16 cellular contexts compared by ENCODE assay signal in genomic region chr5:179162351-179163235, GRCh38.
"Had no signal": no experiment of that assay in that cellular context is flagged by ENCODE, and none has a peak within 500 bp of the region (broad histone marks: within the 10 kb centered on the region; RNA-seq: fewer than 3 reads in every experiment).

No MANE protein-coding gene starts in this region.

- H3K4me3 Mint-ChIP-seq: activated CD4-positive, alpha-beta T cell treated with anti-CD3 and anti-CD28 coated beads, Interleukin-2, amount 10 ng/mL, durations not matched to agents 7 days and 5 days; naive thymus-derived CD4-positive, alpha-beta T cell; T-helper 1 cell treated with Interleukin-12 subunit alpha and Interleukin-12 subunit beta and Interleukin-4 antibody, amounts not matched to agents 30 μg/mL and 1 μg/mL, for 36 hours had no signal

- H3K4me3 ChIP-seq: cardiac muscle cell, colonic mucosa, gastrocnemius medialis, lung, skin epidermis, thyroid gland, vagina had no signal

- H3K4me1 Mint-ChIP-seq: activated CD4-positive, alpha-beta T cell treated with anti-CD3 and anti-CD28 coated beads, Interleukin-2, amount 10 ng/mL, durations not matched to agents 7 days and 5 days had no signal

- H3K27ac Mint-ChIP-seq: activated CD4-positive, alpha-beta T cell treated with anti-CD3 and anti-CD28 coated beads, Interleukin-2, amount 10 ng/mL, durations not matched to agents 7 days and 5 days; naive thymus-derived CD4-positive, alpha-beta T cell; T-helper 1 cell treated with Interleukin-12 subunit alpha and Interleukin-12 subunit beta and Interleukin-4 antibody, amounts not matched to agents 30 μg/mL and 1 μg/mL, for 36 hours had no signal

- H3K27me3 ChIP-seq: cardiac muscle cell, colonic mucosa, gastrocnemius medialis, thyroid gland, vagina had no signal

- H3K27ac ChIP-seq: cardiac muscle cell, colonic mucosa, gastrocnemius medialis, skin epidermis, thyroid gland, vagina had no signal

- H3K36me3 ChIP-seq: cardiac muscle cell, colonic mucosa, gastrocnemius medialis, thyroid gland, vagina had no signal

- DNase-seq: activated CD4-positive, alpha-beta T cell treated with anti-CD3 and anti-CD28 coated beads, Interleukin-2, amount 10 ng/mL, durations not matched to agents 7 days and 5 days; activated CD4-positive, CD25-positive, alpha-beta regulatory T cell; activated gamma-delta T cell treated with Interleukin-2 at 50 U/mL for 16 hours; activated T-cell treated with anti-CD3 and anti-CD28 coated beads, Interleukin-2, amount 50 U/mL, for 1 hour; colonic mucosa; effector CD8-positive, alpha-beta T cell; naive thymus-derived CD4-positive, alpha-beta T cell; thyroid gland had no signal

- H3K4me1 ChIP-seq: colonic mucosa had no signal

- ATAC-seq: gastrocnemius medialis; naive thymus-derived CD4-positive, alpha-beta T cell; SK-N-SH treated with all-trans-retinoic acid at 6 μM for 48 hours had no signal

- FAIRE-seq: keratinocyte had no signal

- H3K9me3 ChIP-seq: colonic mucosa, gastrocnemius medialis, thyroid gland, vagina had no signal

- H3K27me3 Mint-ChIP-seq: activated CD4-positive, alpha-beta T cell treated with anti-CD3 and anti-CD28 coated beads, Interleukin-2, amount 10 ng/mL, durations not matched to agents 7 days and 5 days had no signal
